ENCODE assay signal across 8 cellular contexts in genomic region chr2:160994141-160995002, GRCh38.
DNase-seq lines count a peak whose midpoint lies in the region; ATAC-seq and TF ChIP-seq lines count a peak whose summit lies in the region.

No MANE protein-coding gene starts in this region.

- H3K4me3 Mint-ChIP-seq in activated CD8-positive, alpha-beta T cell treated with anti-CD3 and anti-CD28 coated beads for 36 hours = no peak overlapping the region
- peak overlapping the region in 1 of 2 donors; percentile 5 for H3K4me3 Mint-ChIP-seq in effector memory CD8-positive, alpha-beta T cell
- peak overlapping the region; percentile 33 for H3K4me3 Mint-ChIP-seq in mesothelial cell of epicardium

- no peaks in the 10 kb centered on the region for H3K27me3 Mint-ChIP-seq in activated CD8-positive, alpha-beta T cell treated with anti-CD3 and anti-CD28 coated beads for 36 hours
- H3K27me3 Mint-ChIP-seq in effector memory CD8-positive, alpha-beta T cell = no peaks in the 10 kb centered on the region
- H3K27me3 Mint-ChIP-seq in mesothelial cell of epicardium (ENCODE audit: low read depth) = no peaks in the 10 kb centered on the region

- peaks cover 7% of the 10 kb centered on the region for H3K4me1 Mint-ChIP-seq in activated CD8-positive, alpha-beta T cell treated with anti-CD3 and anti-CD28 coated beads for 36 hours (ENCODE audit: low read depth)
- peaks cover 0 to 14% of the 10 kb centered on the region in 2 donors for H3K4me1 Mint-ChIP-seq in effector memory CD8-positive, alpha-beta T cell (ENCODE audit: low read depth in 2 of 2)
- peaks cover 25% of the 10 kb centered on the region for H3K4me1 Mint-ChIP-seq in mesothelial cell of epicardium

- no peaks in the 10 kb centered on the region for H3K36me3 Mint-ChIP-seq in activated CD8-positive, alpha-beta T cell treated with anti-CD3 and anti-CD28 coated beads for 36 hours (ENCODE audit: low read depth)
- H3K36me3 Mint-ChIP-seq in effector memory CD8-positive, alpha-beta T cell (ENCODE audit: insufficient read depth) = no peaks in the 10 kb centered on the region
- H3K36me3 Mint-ChIP-seq in mesothelial cell of epicardium = no peaks in the 10 kb centered on the region

- DNase-seq in COLO829 (ENCODE audit: low spot score) = peak; percentile 62
- peak; percentile 73 for DNase-seq in NCI-H774 (lab: John Stamatoyannopoulos, UW)
- DNase-seq in activated CD8-positive, alpha-beta T cell treated with anti-CD3 and anti-CD28 coated beads for 36 hours = peak; percentile 84
- peak; percentile 75 to 81 (median 75) for DNase-seq in effector memory CD8-positive, alpha-beta T cell
- DNase-seq in mesothelial cell of epicardium (ENCODE audit: low spot score in 2 of 2, unreplicated experiment in 2 of 2) = peak; percentile 28 to 73
- DNase-seq in stimulated activated CD8-positive, alpha-beta memory T cell treated with anti-CD3 and anti-CD28 coated beads, Interleukin-2, amount 100 ng/mL, for 1 hour (ENCODE audit: low read depth in 2 of 2) = peak; percentile 47 to 52

- peak; percentile 90 for TF ChIP-seq CTCF in activated CD8-positive, alpha-beta T cell treated with anti-CD3 and anti-CD28 coated beads for 36 hours (IDR thresholded peaks at IDR 0.05)
- TF ChIP-seq CTCF in mesothelial cell of epicardium (IDR thresholded peaks at IDR 0.05; ENCODE audit: unreplicated experiment) = peak; percentile 93

- POLR2A ChIA-PET in activated CD8-positive, alpha-beta T cell treated with anti-CD3 and anti-CD28 coated beads for 36 hours (lab: Charles Lee) = interaction anchor here (1.3 kb wide), 1 partner anchor 11 kb away, joined by 3 read pairs; no protein-coding TSS in a partner anchor

- CTCF ChIA-PET in activated CD8-positive, alpha-beta T cell treated with anti-CD3 and anti-CD28 coated beads for 36 hours (lab: Charles Lee) = interaction anchor here (0.6 to 4.3 kb wide), 43 partner anchors 9 to 906 kb away, joined by 3 to 33 read pairs (median 3); no protein-coding TSS in a partner anchor

- intact Hi-C loops in activated CD8-positive, alpha-beta T cell treated with anti-CD3 and anti-CD28 coated beads for 36 hours (cut with micrococcal nuclease) = loop anchor here (5.0 to 10.0 kb wide), 3 partner anchors 660 to 882 kb away; no protein-coding TSS in a partner anchor

- ATAC-seq in GM19455 (IDR thresholded peaks at IDR 0.05; ENCODE audit: unreplicated experiment) = peak; percentile 92
- ATAC-seq in HG03521 (IDR thresholded peaks at IDR 0.05; ENCODE audit: unreplicated experiment) = peak; percentile 91
- ATAC-seq in activated CD8-positive, alpha-beta T cell treated with anti-CD3 and anti-CD28 coated beads for 36 hours = peak; percentile 93
- ATAC-seq in effector memory CD8-positive, alpha-beta T cell (replicated peaks) = peak; percentile 96

- H3K27ac Mint-ChIP-seq in activated CD8-positive, alpha-beta T cell treated with anti-CD3 and anti-CD28 coated beads for 36 hours = no peak overlapping the region
- H3K27ac Mint-ChIP-seq in effector memory CD8-positive, alpha-beta T cell = no peak overlapping the region
- peak overlapping the region; percentile 87 for H3K27ac Mint-ChIP-seq in mesothelial cell of epicardium

- H3K9me3 Mint-ChIP-seq in activated CD8-positive, alpha-beta T cell treated with anti-CD3 and anti-CD28 coated beads for 36 hours = no peaks in the 10 kb centered on the region
- H3K9me3 Mint-ChIP-seq in effector memory CD8-positive, alpha-beta T cell = no peaks in the 10 kb centered on the region
- H3K9me3 Mint-ChIP-seq in mesothelial cell of epicardium = no peaks in the 10 kb centered on the region

Comparison
In these comparisons a context has a peak if more than half of its experiments do, and no peak if none do; other contexts are left out.
1. Peak in every context shown above with its lines: DNase-seq and ATAC-seq.